Comparison of ENCODE assay signal across 19 cellular contexts in genomic region chr17:60695960-60696359, GRCh38. TPM values are rescaled to one million over a fixed set of nuclear protein-coding genes. Genes with fewer than 3 reads are reported as not detected.
DNase-seq lines count a peak whose midpoint lies in the region; ATAC-seq, FAIRE-seq and TF ChIP-seq lines count a peak whose summit lies in the region.
"Had no signal": no experiment of that assay in that cellular context is flagged by ENCODE, and none has a peak within 500 bp of the region (broad histone marks: within the 10 kb centered on the region; RNA-seq: fewer than 3 reads in every experiment).

No MANE protein-coding gene starts in this region.

- FAIRE-seq in bronchial epithelial cell (lab: Jason Lieb, UNC) (no peak), urothelium cell line (lab: Jason Lieb, UNC) (no peak)

- H3K4me1 Mint-ChIP-seq in HFFc6 (ENCODE audit: low read depth), result peaks cover 18% of the 10 kb centered on the region

- H3K4me1 ChIP-seq in foreskin keratinocyte, result peaks cover 19% of the 10 kb centered on the region
- H3K4me1 ChIP-seq: HAP-1, SJCRH30 had no signal

- DNase-seq in AG10803 (ENCODE audit: low read depth), result peak; percentile 22
- DNase-seq in HFFc6, result peak; percentile 37
- DNase-seq in bronchial epithelial cell (ENCODE audit: low read depth), result peak; percentile 64
- DNase-seq in foreskin keratinocyte, result peak; percentile 57 to 79
- no peak for DNase-seq in DMS53 treated with DMSO at 0.1 percent for 48 hours (lab: John Stamatoyannopoulos, UW; ENCODE audit: unreplicated experiment)
- no peak for DNase-seq in NCI-H510A treated with DMSO at 0.1 percent for 48 hours (lab: John Stamatoyannopoulos, UW)
- DNase-seq in anterior cingulate cortex (lab: John Stamatoyannopoulos, UW), result no peak
- DNase-seq in urothelium cell line (ENCODE audit: low spot score), result no peak
- DNase-seq: C1 segment of cervical spinal cord, DMS 273 treated with DMSO at 0.1 percent for 48 hours, KG1, NCI-H146, NCI-H2081, NCI-H510A, NCI-H82, PC-9, SJCRH30 had no signal

- no peaks in the 10 kb centered on the region for H3K27me3 ChIP-seq in bronchial epithelial cell (ENCODE audit: control insufficient read depth, insufficient read depth, low read length)
- no peaks in the 10 kb centered on the region for H3K27me3 ChIP-seq in foreskin keratinocyte
- H3K27me3 ChIP-seq: SJCRH30 had no signal

- peak; percentile 84 for ATAC-seq in foreskin keratinocyte

- no peaks in the 10 kb centered on the region for H3K27me3 Mint-ChIP-seq in HFFc6 (ENCODE audit: insufficient read depth)

- peak overlapping the region; percentile 4 for H3K27ac ChIP-seq in foreskin keratinocyte
- H3K27ac ChIP-seq: HL-60, PC-9, SJCRH30 had no signal

- H3K9me3 Mint-ChIP-seq in HFFc6, result no peaks in the 10 kb centered on the region

- no peaks in the 10 kb centered on the region for H3K36me3 ChIP-seq in bronchial epithelial cell (ENCODE audit: control insufficient read depth, insufficient read depth, low read length)
- H3K36me3 ChIP-seq: HAP-1, SJCRH30 had no signal

- peaks cover 10% of the 10 kb centered on the region; the same call in 1 of the 2 replicates for H3K36me3 Mint-ChIP-seq in HFFc6 (ENCODE audit: low read depth)

- H3K4me3 Mint-ChIP-seq in HFFc6, result no peak overlapping the region

- peak overlapping the region; percentile 55 for H3K27ac Mint-ChIP-seq in HFFc6

- no peak overlapping the region for H3K4me3 ChIP-seq in AG10803 (ENCODE audit: low read length)
- H3K4me3 ChIP-seq in bronchial epithelial cell (ENCODE audit: low read depth, low read length), result no peak overlapping the region
- H3K4me3 ChIP-seq: HAP-1, PC-9, SJCRH30 had no signal

- no peak for TF ChIP-seq CTCF in AG10803 (conservative IDR thresholded peaks at IDR 0.05; ENCODE audit: low read length)
- TF ChIP-seq CTCF in HFFc6 (IDR thresholded peaks at IDR 0.05), result no peak
- no peak for TF ChIP-seq CTCF in bronchial epithelial cell (IDR thresholded peaks at IDR 0.05; ENCODE audit: insufficient read depth, low read length, severe bottlenecking)
- TF ChIP-seq CTCF in foreskin keratinocyte (conservative IDR thresholded peaks at IDR 0.05), result no peak

RNA-seq across cellular contexts. Expression of gene BCAS3, which starts 18.3 kb away (rescaled TPM):
- total RNA-seq in HFFc6 (2021; fragmentation: NEBNext Ultra II Directional; extraction: Animal tissue kit (Norgen Biotek cat#: 25700)), result 10 to 100 TPM in 5 of 6 experiments, 1 to 10 TPM in 1; 9.8 to 13.8 (median 12.0) TPM
- total RNA-seq in bronchial epithelial cell, result 10.3 and 19.5 TPM in 2 replicates
- 8.3 and 8.4 TPM in 2 replicates for total RNA-seq in foreskin keratinocyte
- polyA plus RNA-seq in foreskin keratinocyte, result 4.4 and 5.0 TPM in 2 replicates

Comparison
In these comparisons a context has a peak if more than half of its experiments do, and no peak if none do; other contexts are left out.
1. DNase-seq: peak in AG10803 (single experiment), HFFc6 (single experiment), bronchial epithelial cell (single experiment) and foreskin keratinocyte (2 of 2); none in DMS53 treated with DMSO at 0.1 percent for 48 hours (single experiment), NCI-H510A treated with DMSO at 0.1 percent for 48 hours (single experiment), anterior cingulate cortex (0 of 58) and urothelium cell line (single experiment).